Comparison of ENCODE assay signal across 15 cellular contexts in the genomic region with DNA sequence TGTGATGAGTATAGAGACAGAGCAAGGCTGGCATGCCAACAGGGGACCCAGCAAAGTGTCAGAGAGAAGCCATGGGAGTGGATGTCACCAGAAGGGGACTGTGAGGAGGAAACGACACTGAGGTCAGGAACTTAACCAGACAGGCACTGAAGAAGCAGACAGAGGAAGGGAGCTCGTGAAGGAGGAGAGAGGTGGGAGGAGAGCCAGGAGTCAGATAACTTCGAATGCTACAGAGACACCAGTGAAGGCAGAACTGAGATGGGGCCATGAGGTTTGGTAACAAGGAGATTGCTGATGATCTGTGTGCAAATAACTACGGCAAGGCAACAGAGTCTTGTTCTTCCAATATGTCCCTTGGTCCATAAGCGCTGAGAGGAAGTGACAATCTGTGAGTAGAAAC.
A peak's percentile ranks its signal among the peaks of the same experiment; 100 is the strongest.
DNase-seq lines count a peak whose midpoint lies in the region; ATAC-seq, FAIRE-seq and TF ChIP-seq lines count a peak whose summit lies in the region.
"Had no signal": no experiment of that assay in that cellular context is flagged by ENCODE, and none has a peak within 500 bp of the region (broad histone marks: within the 10 kb centered on the region; RNA-seq: fewer than 3 reads in every experiment).

No MANE protein-coding gene starts in this region.

- peak overlapping the region; percentile 80 for H3K9ac ChIP-seq in astrocyte (ENCODE audit: low read length)
- H3K9ac ChIP-seq in HepG2 (ENCODE audit: insufficient read depth, low read depth, low read length): no peak overlapping the region

- H3K4me2 ChIP-seq in astrocyte (ENCODE audit: low read length) (peak overlapping the region; percentile 78), HepG2 (ENCODE audit: low read depth, low read length) (no peak overlapping the region)

- no peak for TF ChIP-seq CTCF in astrocyte (IDR thresholded peaks at IDR 0.05; ENCODE audit: insufficient read depth, low read depth, low read length)
- TF ChIP-seq CTCF in stomach (IDR thresholded peaks at IDR 0.05): no peak
- no peak for TF ChIP-seq CTCF in HepG2 (CRISPR knock-in tag; IDR thresholded peaks at IDR 0.05)

- no peak for TF ChIP-seq POLR2A in stomach (IDR thresholded peaks at IDR 0.05)
- TF ChIP-seq POLR2A in HepG2 (IDR thresholded peaks at IDR 0.05; ENCODE audit: insufficient read depth in 1 of 2, low read depth in 2 of 2, low read length in 2 of 2): no peak

- no peaks in the 10 kb centered on the region for H3K27me3 Mint-ChIP-seq in astrocyte (ENCODE audit: low read depth, unreplicated experiment)
- H3K27me3 Mint-ChIP-seq: activated B cell treated with CpG ODN at 0.5 μM for 24 hours had no signal

- no peak for TF ChIP-seq RAD21 in HepG2 (CRISPR knock-in tag; IDR thresholded peaks at IDR 0.05)

- no TSS peak for BruUV-seq in HepG2 (replicated peaks; lab: Mats Ljungman, UMichigan)

- H3K4me1 ChIP-seq in astrocyte (ENCODE audit: insufficient read depth, low read length) (peaks cover 22% of the 10 kb centered on the region), stomach (peaks cover 17 to 30% (median 23%) of the 10 kb centered on the region in 4 donors), HepG2 (ENCODE audit: insufficient read depth, low read length) (peaks cover 16% of the 10 kb centered on the region; the same call in 1 of the 2 replicates)

- H3K36me3 ChIP-seq in astrocyte (ENCODE audit: insufficient read depth, low read length) (no peaks in the 10 kb centered on the region), stomach (no peaks in the 10 kb centered on the region), HepG2 (replicated peaks in 1 of 2; ENCODE audit: control insufficient read depth in 1 of 2, insufficient read depth in 2 of 2, low read length in 2 of 2) (no peaks in the 10 kb centered on the region)

- CTCF ChIA-PET in HepG2 (lab: Yijun Ruan, JAX; ENCODE audit: low intra/inter-chr PET ratio, low total read pairs): no interaction called here

- H3K79me2 ChIP-seq in astrocyte (ENCODE audit: insufficient read depth, low read length) (no peaks in the 10 kb centered on the region), HepG2 (ENCODE audit: insufficient read depth, low read length) (no peaks in the 10 kb centered on the region)

- H3K9me3 ChIP-seq in astrocyte (ENCODE audit: insufficient read depth, low read depth, low read length) (no peaks in the 10 kb centered on the region), stomach (no peaks in the 10 kb centered on the region), HepG2 (ENCODE audit: low read length) (no peaks in the 10 kb centered on the region)

- H2AFZ ChIP-seq in astrocyte (ENCODE audit: low read depth, low read length): peak overlapping the region; percentile 29
- no peak overlapping the region for H2AFZ ChIP-seq in HepG2 (ENCODE audit: low read length)

- peak overlapping the region; percentile 27 for H3K4me3 ChIP-seq in astrocyte (ENCODE audit: insufficient read depth, low read depth, low read length)
- no peak overlapping the region for H3K4me3 ChIP-seq in stomach
- no peak overlapping the region for H3K4me3 ChIP-seq in HepG2 (replicated peaks in 1 of 3; ENCODE audit: insufficient read depth in 1 of 3, low read depth in 2 of 3, low read length in 3 of 3)

- TF ChIP-seq EP300 in stomach (IDR thresholded peaks at IDR 0.05) (no peak), HepG2 (IDR thresholded peaks at IDR 0.05; ENCODE audit: low read depth in 2 of 2, low read length in 2 of 2) (no peak), HepG2 (CRISPR knock-in tag; IDR thresholded peaks at IDR 0.05; ENCODE audit: borderline replicate concordance) (no peak)

- H3K27me3 ChIP-seq in astrocyte (ENCODE audit: insufficient read depth, low read length) (no peaks in the 10 kb centered on the region), stomach (no peaks in the 10 kb centered on the region), HepG2 (ENCODE audit: control insufficient read depth in 1 of 2, insufficient read depth in 2 of 2, low read length in 2 of 2) (no peaks in the 10 kb centered on the region)

- peak overlapping the region; percentile 99 for H3K27ac Mint-ChIP-seq in astrocyte (ENCODE audit: unreplicated experiment)
- H3K27ac Mint-ChIP-seq: activated B cell treated with CpG ODN at 0.5 μM for 24 hours; natural killer cell treated with Interleukin-12 subunit alpha and Interleukin-12 subunit beta and Interleukin-15 and Interleukin-18, amount 100 ng/mL, for 72 hours had no signal

- H4K20me1 ChIP-seq in astrocyte (ENCODE audit: insufficient read depth, low read length) (no peaks in the 10 kb centered on the region), HepG2 (ENCODE audit: insufficient read depth, low read length) (no peaks in the 10 kb centered on the region)

- FAIRE-seq in astrocyte (lab: Jason Lieb, UNC) (no peak), HepG2 (lab: Jason Lieb, UNC) (no peak)

- ATAC-seq in HepG2 (no peak), GM18907 (IDR thresholded peaks at IDR 0.05; ENCODE audit: unreplicated experiment) (no peak), HG02763 (IDR thresholded peaks at IDR 0.05; ENCODE audit: unreplicated experiment) (no peak)
- ATAC-seq: left colon; natural killer cell treated with Interleukin-12 subunit alpha and Interleukin-12 subunit beta and Interleukin-15 and Interleukin-18, amount 100 ng/mL, for 72 hours had no signal

- 50 to 64% (median 60%) methylated on average over 5 of the region's 5 CpGs for WGBS in stomach, 5 donors
- WGBS in HepG2 (ENCODE audit: low lambda C conversion rate): 33% methylated on average over 5 of the region's 5 CpGs

- POLR2A ChIA-PET in HepG2 (lab: Yijun Ruan, JAX): no interaction called here

- in situ Hi-C loops in HepG2 (cut with HindIII; ENCODE audit: extremely low pct_ligation_motif_present, low pct_unique_long_range_greater_than_20kb): no loop called here

- no peaks in the 10 kb centered on the region for H3K36me3 Mint-ChIP-seq in astrocyte (ENCODE audit: low read depth, unreplicated experiment)
- H3K36me3 Mint-ChIP-seq: natural killer cell treated with Interleukin-12 subunit alpha and Interleukin-12 subunit beta and Interleukin-15 and Interleukin-18, amount 100 ng/mL, for 72 hours had no signal

- peak overlapping the region; percentile 17 for H3K4me3 Mint-ChIP-seq in astrocyte (ENCODE audit: unreplicated experiment)
- H3K4me3 Mint-ChIP-seq: activated B cell treated with CpG ODN at 0.5 μM for 24 hours; natural killer cell treated with Interleukin-12 subunit alpha and Interleukin-12 subunit beta and Interleukin-15 and Interleukin-18, amount 100 ng/mL, for 72 hours had no signal

- H3K4me1 Mint-ChIP-seq in astrocyte (ENCODE audit: low read depth, unreplicated experiment): peaks cover 47% of the 10 kb centered on the region
- H3K4me1 Mint-ChIP-seq: activated B cell treated with CpG ODN at 0.5 μM for 24 hours had no signal

- intact Hi-C loops in stomach (cut with DNase I; ENCODE audit: low total_unique reads): no loop called here
- intact Hi-C loops in HepG2 (cut with micrococcal nuclease; ENCODE audit: unreplicated experiment): no loop called here

- DNase-seq in ELR (ENCODE audit: low read depth): peak; percentile 1
- DNase-seq in astrocyte (ENCODE audit: low read depth): no peak
- peak; percentile 84 for DNase-seq in left kidney (ENCODE audit: low read depth, low spot score)
- no peak for DNase-seq in stomach
- DNase-seq in COLO829 (ENCODE audit: low spot score): no peak
- DNase-seq in HepG2 (ENCODE audit: low spot score): no peak
- DNase-seq: activated B cell treated with CpG ODN at 0.5 μM for 24 hours; activated naive CD4-positive, alpha-beta T cell treated with Interleukin-2 at 50 U/mL for 16 hours; central memory CD4-positive, alpha-beta T cell; DMS79; hippocampal formation had no signal

- peak overlapping the region; percentile 96 for H3K27ac ChIP-seq in astrocyte (ENCODE audit: low read depth, low read length)
- peak overlapping the region in 4 of 5 donors; percentile 33 to 58 (median 44) for H3K27ac ChIP-seq in stomach
- no peak overlapping the region for H3K27ac ChIP-seq in HepG2 (ENCODE audit: extremely low read length, insufficient read depth, low read length)

- H3K9me3 Mint-ChIP-seq in astrocyte (ENCODE audit: unreplicated experiment): no peaks in the 10 kb centered on the region
- H3K9me3 Mint-ChIP-seq: activated B cell treated with CpG ODN at 0.5 μM for 24 hours; natural killer cell treated with Interleukin-12 subunit alpha and Interleukin-12 subunit beta and Interleukin-15 and Interleukin-18, amount 100 ng/mL, for 72 hours had no signal

TF ChIP-seq in HepG2, 621 proteins besides CTCF, POLR2A, EP300 and RAD21 (continues in another document):
- TF ChIP-seq CEBPB (IDR thresholded peaks at IDR 0.05; ENCODE audit: borderline replicate concordance, low read depth, low read length) (no peak), GZF1 (CRISPR knock-in tag; IDR thresholded peaks at IDR 0.05) (no peak), RXRA (CRISPR knock-in tag; IDR thresholded peaks at IDR 0.05) (no peak), KLF13 (CRISPR knock-in tag; IDR thresholded peaks at IDR 0.05) (no peak), IRF2 (CRISPR knock-in tag; IDR thresholded peaks at IDR 0.05) (no peak), ATRX (CRISPR knock-in tag; IDR thresholded peaks at IDR 0.05; ENCODE audit: borderline replicate concordance) (no peak), SRF (IDR thresholded peaks at IDR 0.05; ENCODE audit: low read depth, low read length) (no peak), ZNF17 (CRISPR knock-in tag; IDR thresholded peaks at IDR 0.05) (no peak), GABPA (IDR thresholded peaks at IDR 0.05; ENCODE audit: low read depth, low read length) (no peak), GABPA (CRISPR knock-in tag; IDR thresholded peaks at IDR 0.05; ENCODE audit: low read depth) (no peak), ZNF382 (CRISPR knock-in tag; IDR thresholded peaks at IDR 0.05; ENCODE audit: borderline replicate concordance) (no peak), CREBL2 (CRISPR knock-in tag; IDR thresholded peaks at IDR 0.05; ENCODE audit: borderline replicate concordance) (no peak), ZFP41 (CRISPR knock-in tag; IDR thresholded peaks at IDR 0.05; ENCODE audit: borderline replicate concordance) (no peak)

Comparison
In these comparisons a context has a peak if more than half of its experiments do, and no peak if none do; other contexts are left out.
1. DNase-seq: peak in ELR (single experiment) and left kidney (single experiment); none in astrocyte (single experiment), stomach (single experiment), COLO829 (single experiment) and HepG2 (single experiment).